ENCODE assay signal across 15 cellular contexts in the genomic region with DNA sequence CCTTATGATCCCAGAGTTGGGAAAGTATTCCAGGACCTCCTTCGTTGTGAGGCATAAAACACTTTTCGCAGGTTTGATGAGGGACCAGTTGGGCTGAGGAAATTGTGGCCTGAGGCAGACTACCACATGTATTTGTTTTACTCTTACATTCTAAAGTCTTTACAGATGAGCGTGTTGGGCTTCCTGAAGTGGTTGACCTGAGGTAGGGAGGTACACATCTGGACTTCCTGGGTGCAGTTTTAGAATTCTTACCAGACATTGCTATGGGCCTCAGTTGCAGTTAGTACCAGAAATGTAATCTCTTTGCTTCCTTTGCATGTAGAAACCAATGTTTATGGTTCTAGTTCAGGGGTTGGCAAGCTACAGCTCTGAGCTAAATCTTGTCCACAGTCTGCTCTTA. TPM values are rescaled to one million over a fixed set of nuclear protein-coding genes. Genes with fewer than 3 reads are reported as not detected.
DNase-seq lines count a peak whose midpoint lies in the region; ATAC-seq, FAIRE-seq and TF ChIP-seq lines count a peak whose summit lies in the region.
"Had no signal": no experiment of that assay in that cellular context is flagged by ENCODE, and none has a peak within 500 bp of the region (broad histone marks: within the 10 kb centered on the region; RNA-seq: fewer than 3 reads in every experiment).

No MANE protein-coding gene starts in this region.

- CTCF ChIA-PET in K562 (lab: Yijun Ruan, JAX; ENCODE audit: low intra/inter-chr PET ratio), result no interaction called here

- WGBS in K562 (ENCODE audit: insufficient coverage, low coverage, missing lambda C conversion rate), result 85% methylated on average over 3 of the region's 3 CpGs

- no peak for TF ChIP-seq POLR2A in K562 (conservative IDR thresholded peaks at IDR 0.05)

- ATAC-seq in HG03108 (IDR thresholded peaks at IDR 0.05; ENCODE audit: unreplicated experiment), result peak; percentile 60
- ATAC-seq in K562, result no peak
- peak in 1 of 3 donors; percentile 52 for ATAC-seq in natural killer cell
- ATAC-seq in HG03196 (IDR thresholded peaks at IDR 0.05; ENCODE audit: unreplicated experiment), result no peak
- ATAC-seq in GM21717 (IDR thresholded peaks at IDR 0.05; ENCODE audit: unreplicated experiment), result no peak
- ATAC-seq: sciatic nerve had no signal

- TF ChIP-seq RAD21 in K562 (CRISPR knock-in tag; conservative IDR thresholded peaks at IDR 0.05 in 1 of 2, IDR thresholded peaks at IDR 0.05 in 1 of 2), result no peak

- H3K9ac ChIP-seq in K562 (ENCODE audit: insufficient read depth in 1 of 2, low read depth in 2 of 2, low read length in 2 of 2), result peak overlapping the region in 1 of 2 experiments; percentile 23; a peak in 1 of 4 replicates

- no peaks in the 10 kb centered on the region for H3K9me1 ChIP-seq in K562 (ENCODE audit: control insufficient read depth, insufficient read depth, low read length)

- peaks cover 15 to 24% of the 10 kb centered on the region in 2 experiments for H3K4me1 ChIP-seq in K562 (replicated peaks in 1 of 2; ENCODE audit: control insufficient read depth in 2 of 2, insufficient read depth in 2 of 2, low read length in 2 of 2)
- H3K4me1 ChIP-seq: breast epithelium had no signal

- peak overlapping the region; percentile 84 for H3K27ac ChIP-seq in K562 (ENCODE audit: extremely low read depth, low read depth, low read length)
- H3K27ac ChIP-seq: breast epithelium had no signal

- no peaks in the 10 kb centered on the region for H3K79me2 ChIP-seq in K562 (ENCODE audit: control insufficient read depth, insufficient read depth, low read length)

- intact Hi-C loops in K562 (cut with micrococcal nuclease) (no loop called here), natural killer cell (cut with micrococcal nuclease) (no loop called here)

- H3K27me3 Mint-ChIP-seq in natural killer cell (ENCODE audit: low read depth in 2 of 2) (no peaks in the 10 kb centered on the region), progenitor cell of endocrine pancreas (no peaks in the 10 kb centered on the region)

- H2AFZ ChIP-seq in K562 (ENCODE audit: low read depth, low read length), result peak overlapping the region; percentile 86

- no peaks in the 10 kb centered on the region for H3K27me3 ChIP-seq in K562 (ENCODE audit: control insufficient read depth in 2 of 2, insufficient read depth in 2 of 2, low read length in 2 of 2)
- H3K27me3 ChIP-seq: breast epithelium had no signal

- peaks cover 17% of the 10 kb centered on the region for H3K36me3 Mint-ChIP-seq in natural killer cell
- H3K36me3 Mint-ChIP-seq in progenitor cell of endocrine pancreas (ENCODE audit: insufficient read depth), result peaks cover 5% of the 10 kb centered on the region

- H3K9me3 Mint-ChIP-seq in natural killer cell (no peaks in the 10 kb centered on the region), progenitor cell of endocrine pancreas (ENCODE audit: low read depth) (no peaks in the 10 kb centered on the region)

- H4K20me1 ChIP-seq in K562 (replicated peaks; ENCODE audit: control insufficient read depth, insufficient read depth, low read length), result no peaks in the 10 kb centered on the region

- peak overlapping the region; percentile 9; the same call in 1 of the 2 replicates for H3K4me2 ChIP-seq in K562 (ENCODE audit: insufficient read depth, low read length)

- no TSS peak for BruUV-seq in K562 (replicated peaks; lab: Mats Ljungman, UMichigan)

- FAIRE-seq in K562 (lab: Jason Lieb, UNC), result no peak

- H3K4me3 Mint-ChIP-seq in natural killer cell, result peak overlapping the region; percentile 65
- H3K4me3 Mint-ChIP-seq in progenitor cell of endocrine pancreas (ENCODE audit: low read depth), result no peak overlapping the region

- H3K36me3 ChIP-seq in K562 (ENCODE audit: control insufficient read depth, insufficient read depth, low read length), result peaks cover 26% of the 10 kb centered on the region
- H3K36me3 ChIP-seq: breast epithelium had no signal

- TF ChIP-seq EP300 in K562 (IDR thresholded peaks at IDR 0.05; ENCODE audit: low read length), result no peak

- H3K4me1 Mint-ChIP-seq in natural killer cell (peaks cover 45 to 51% of the 10 kb centered on the region in 2 donors), progenitor cell of endocrine pancreas (ENCODE audit: low read depth) (no peaks in the 10 kb centered on the region)

- DNase-seq in EL, result peak; percentile 18
- DNase-seq in K562 (ENCODE audit: extremely low read depth in 1 of 4, low spot score in 3 of 4), result no peak
- no peak for DNase-seq in natural killer cell
- DNase-seq in progenitor cell of endocrine pancreas (ENCODE audit: low spot score, unreplicated experiment), result no peak
- DNase-seq in GDM1 (lab: John Stamatoyannopoulos, UW), result no peak
- DNase-seq: activated T-cell treated with anti-CD3 and anti-CD28 coated beads, Interleukin-2, amount 50 U/mL, for 1 hour; midbrain; NCI-H1048; NCI-H510A; trophoblast cell had no signal

- H3K9me3 ChIP-seq in K562 (replicated peaks; ENCODE audit: control insufficient read depth, insufficient read depth, low read depth, low read length), result no peaks in the 10 kb centered on the region
- H3K9me3 ChIP-seq: breast epithelium had no signal

- H3K27ac Mint-ChIP-seq in natural killer cell (peak overlapping the region; percentile 82 to 85), progenitor cell of endocrine pancreas (no peak overlapping the region)

- in situ Hi-C loops in K562 (cut with MboI), result no loop called here

- H3K4me3 ChIP-seq in K562, result no peak overlapping the region
- H3K4me3 ChIP-seq: breast epithelium had no signal

- POLR2A ChIA-PET in K562 (lab: Yijun Ruan, JAX), result interaction anchor here (0.6 to 2.0 kb wide), 9 partner anchors 10 to 167 kb away, joined by 3 to 11 read pairs (median 5); no protein-coding TSS in a partner anchor

- no peak for TF ChIP-seq CTCF in K562 (IDR thresholded peaks at IDR 0.05 in 2 of 3, conservative IDR thresholded peaks at IDR 0.05 in 1 of 3; ENCODE audit: insufficient read depth in 2 of 3, low read depth in 1 of 3, low read length in 3 of 3)
- no peak for TF ChIP-seq CTCF in natural killer cell (IDR thresholded peaks at IDR 0.05)
- no peak for TF ChIP-seq CTCF in progenitor cell of endocrine pancreas (IDR thresholded peaks at IDR 0.05; ENCODE audit: unreplicated experiment)

TF ChIP-seq in K562, 482 proteins besides CTCF, POLR2A, EP300 and RAD21 (continues in another document):
- TF ChIP-seq, protein P1, sequence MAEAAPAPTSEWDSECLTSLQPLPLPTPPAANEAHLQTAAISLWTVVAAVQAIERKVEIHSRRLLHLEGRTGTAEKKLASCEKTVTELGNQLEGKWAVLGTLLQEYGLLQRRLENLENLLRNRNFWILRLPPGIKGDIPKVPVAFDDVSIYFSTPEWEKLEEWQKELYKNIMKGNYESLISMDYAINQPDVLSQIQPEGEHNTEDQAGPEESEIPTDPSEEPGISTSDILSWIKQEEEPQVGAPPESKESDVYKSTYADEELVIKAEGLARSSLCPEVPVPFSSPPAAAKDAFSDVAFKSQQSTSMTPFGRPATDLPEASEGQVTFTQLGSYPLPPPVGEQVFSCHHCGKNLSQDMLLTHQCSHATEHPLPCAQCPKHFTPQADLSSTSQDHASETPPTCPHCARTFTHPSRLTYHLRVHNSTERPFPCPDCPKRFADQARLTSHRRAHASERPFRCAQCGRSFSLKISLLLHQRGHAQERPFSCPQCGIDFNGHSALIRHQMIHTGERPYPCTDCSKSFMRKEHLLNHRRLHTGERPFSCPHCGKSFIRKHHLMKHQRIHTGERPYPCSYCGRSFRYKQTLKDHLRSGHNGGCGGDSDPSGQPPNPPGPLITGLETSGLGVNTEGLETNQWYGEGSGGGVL (CRISPR knock-in tag; IDR thresholded peaks at IDR 0.05), result no peak
- TF ChIP-seq NCOR1 (IDR thresholded peaks at IDR 0.05) (no peak), ZFP1 (CRISPR knock-in tag; IDR thresholded peaks at IDR 0.05) (no peak)

RNA-seq across cellular contexts. Expression of a gene that starts 48.7 kb away (rescaled TPM):
- total RNA-seq in K562 (2011; cell fraction: chromatin; rRNA removed; ENCODE audit: low replicate concordance), result 15.0 and 30.4 TPM in 2 replicates
- total RNA-seq in K562 (2011; cell fraction: nucleolus; rRNA removed), result 18.6 and 22.3 TPM in 2 replicates
- total RNA-seq in K562 (2011; cell fraction: nucleoplasm; rRNA removed), result 30.0 and 40.5 TPM in 2 replicates
- 41.6 and 43.3 TPM in 2 replicates for total RNA-seq in K562 (2014; rRNA removed)
- total RNA-seq in K562 (2014; rRNA removed; fragmentation: Illumina TruSeq; extraction: Trizol), result 41.7 and 43.4 TPM in 2 replicates
- 27.6 and 30.2 TPM in 2 replicates for total RNA-seq in K562 (2015; rRNA removed; fragmentation: Illumina TruSeq; extraction: Trizol)
- 33.4 and 33.9 TPM in 2 replicates for total RNA-seq in K562 (2021)
- polyA plus RNA-seq in K562 (2011; rRNA removed), result 50.7 and 54.7 TPM in 2 replicates
- polyA plus RNA-seq in K562 (2011; cell fraction: cytosol; rRNA removed), result 13.8 and 32.7 TPM in 2 replicates
- 46.8 and 52.2 TPM in 2 replicates for polyA plus RNA-seq in K562 (2011; cell fraction: nucleus; rRNA removed)
- polyA plus RNA-seq in K562 (2012), result 41.7 and 56.9 TPM in 2 replicates
- 27.2 and 27.6 TPM in 2 replicates for polyA plus RNA-seq in K562 (2014; fragmentation: Illumina TruSeq; extraction: Trizol)
- 10 to 100 TPM; 17.9 to 23.6 TPM for polyA plus RNA-seq in K562 (2014; fragmentation: Nextera tagmentation; extraction: Ambion mirVana)
- polyA plus RNA-seq in K562 (2014; rRNA removed), result 60.4 and 77.6 TPM in 2 replicates
- polyA minus RNA-seq in K562 (2011; rRNA and poly(A)+ RNA removed), result 12.0 and 12.4 TPM in 2 replicates
- 9.8 and 11.1 TPM in 2 replicates for polyA minus RNA-seq in K562 (2011; cell fraction: cytosol; rRNA and poly(A)+ RNA removed)
- 25.6 and 30.7 TPM in 2 replicates for polyA minus RNA-seq in K562 (2011; cell fraction: nucleus; rRNA and poly(A)+ RNA removed)
- 10 to 100 TPM; 27.4 to 39.6 (median 36.1) TPM for total RNA-seq in natural killer cell
- 45.2 TPM in 2 replicates for total RNA-seq in progenitor cell of endocrine pancreas

RNA-seq across cellular contexts. Expression of a gene that starts 48.8 kb away (rescaled TPM):
- total RNA-seq in K562 (2011; cell fraction: chromatin; rRNA removed; ENCODE audit: low replicate concordance), result 38.4 and 53.5 TPM in 2 replicates
- total RNA-seq in K562 (2011; cell fraction: nucleolus; rRNA removed), result 35.9 and 36.9 TPM in 2 replicates
- total RNA-seq in K562 (2011; cell fraction: nucleoplasm; rRNA removed), result 55.4 and 57.3 TPM in 2 replicates
- total RNA-seq in K562 (2014; rRNA removed) (30.0 and 30.4 TPM in 2 replicates), K562 (2014; rRNA removed; fragmentation: Illumina TruSeq; extraction: Trizol) (32.5 and 37.9 TPM in 2 replicates), K562 (2015; rRNA removed; fragmentation: Illumina TruSeq; extraction: Trizol) (37.6 and 38.2 TPM in 2 replicates), K562 (2021) (31.2 and 31.9 TPM in 2 replicates), natural killer cell (10 to 100 TPM; 30.8 to 40.5 (median 32.1) TPM), progenitor cell of endocrine pancreas (39.3 and 43.4 TPM in 2 replicates)
- polyA plus RNA-seq in K562 (2011; rRNA removed) (39.2 and 52.9 TPM in 2 replicates), K562 (2014; fragmentation: Illumina TruSeq; extraction: Trizol) (35.9 and 37.9 TPM in 2 replicates), K562 (2014; fragmentation: Nextera tagmentation; extraction: Ambion mirVana) (10 to 100 TPM; 36.6 to 37.9 TPM), K562 (2014; rRNA removed) (35.3 and 43.4 TPM in 2 replicates)
- 21.7 and 46.9 TPM in 2 replicates for polyA plus RNA-seq in K562 (2011; cell fraction: cytosol; rRNA removed)
- 30.0 and 45.2 TPM in 2 replicates for polyA plus RNA-seq in K562 (2011; cell fraction: nucleus; rRNA removed)
- polyA plus RNA-seq in K562 (2012), result 30.5 and 41.6 TPM in 2 replicates
- 19.8 and 20.4 TPM in 2 replicates for polyA minus RNA-seq in K562 (2011; rRNA and poly(A)+ RNA removed)
- polyA minus RNA-seq in K562 (2011; cell fraction: cytosol; rRNA and poly(A)+ RNA removed), result 7.1 and 9.1 TPM in 2 replicates
- 14.7 and 25.9 TPM in 2 replicates for polyA minus RNA-seq in K562 (2011; cell fraction: nucleus; rRNA and poly(A)+ RNA removed)
